Comparison of ENCODE assay signal across 9 cellular contexts in the genomic region with DNA sequence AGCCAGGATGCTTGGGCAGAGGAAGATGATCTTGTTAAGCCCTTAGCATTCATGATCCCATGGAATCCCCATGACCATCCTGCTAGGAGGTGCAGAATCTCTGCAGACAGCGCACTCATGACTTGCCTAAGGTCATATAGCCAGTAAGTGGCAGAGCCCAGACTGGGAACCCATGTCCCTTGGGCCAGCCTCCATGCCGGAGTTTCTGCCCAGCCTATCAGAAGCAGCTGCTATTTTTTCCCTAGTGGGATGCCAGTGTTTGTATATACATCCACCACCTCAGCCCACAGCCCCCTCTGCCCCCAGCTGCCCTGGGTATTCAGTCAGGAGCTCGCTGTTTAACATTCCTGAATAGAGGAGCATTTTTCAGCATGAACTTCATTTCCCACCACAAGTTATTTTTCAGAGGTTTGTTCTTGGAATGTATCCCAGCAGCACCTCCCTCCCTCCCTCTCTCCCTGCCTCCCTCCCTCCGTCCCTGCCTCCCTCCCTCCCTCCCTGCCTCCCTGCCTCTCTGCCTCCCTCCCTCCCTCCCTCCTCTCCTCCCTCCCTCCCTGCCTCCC. TPM values are rescaled to one million over a fixed set of nuclear protein-coding genes. Genes with fewer than 3 reads are reported as not detected.
DNase-seq lines count a peak whose midpoint lies in the region; ATAC-seq and TF ChIP-seq lines count a peak whose summit lies in the region.
"Had no signal": no experiment of that assay in that cellular context is flagged by ENCODE, and none has a peak within 500 bp of the region (broad histone marks: within the 10 kb centered on the region; RNA-seq: fewer than 3 reads in every experiment).

No MANE protein-coding gene starts in this region.

- POLR2A ChIA-PET in SK-N-SH (lab: Yijun Ruan, JAX), result no interaction called here

- no peak for TF ChIP-seq EP300 in SK-N-SH (IDR thresholded peaks at IDR 0.05; ENCODE audit: borderline replicate concordance in 1 of 2, low read depth in 1 of 2, low read length in 1 of 2)

- TF ChIP-seq RAD21 in SK-N-SH (IDR thresholded peaks at IDR 0.05; ENCODE audit: low read length), result no peak

- intact Hi-C loops in heart left ventricle (cut with DNase I), result no loop called here
- intact Hi-C loops in activated CD4-positive, alpha-beta T cell treated with anti-CD3 and anti-CD28 coated beads, Interleukin-2, amount 10 ng/mL, durations not matched to agents 24 days and 14 days (cut with micrococcal nuclease), result no loop called here

- DNase-seq in GM23338 (ENCODE audit: low spot score) (peak; percentile 42), SK-N-SH (peak; percentile 75), heart left ventricle (peak in 3 of 5 donors; percentile 42 to 69 (median 51)), smooth muscle cell of the brain vasculature (ENCODE audit: low read depth, low spot score) (peak; percentile 39), NCI-H2107 (lab: John Stamatoyannopoulos, UW) (no peak), NCI-H526 treated with DMSO at 0.1 percent for 48 hours (lab: John Stamatoyannopoulos, UW) (no peak)
- no peak for DNase-seq in activated CD4-positive, alpha-beta T cell treated with anti-CD3 and anti-CD28 coated beads, Interleukin-2, amount 10 ng/mL, durations not matched to agents 24 days and 14 days

- H2AFZ ChIP-seq in GM23338 (no peak overlapping the region), SK-N-SH (ENCODE audit: low read depth) (no peak overlapping the region)

- H3K4me3 ChIP-seq in GM23338, result no peak overlapping the region
- H3K4me3 ChIP-seq in SK-N-SH (ENCODE audit: low read depth in 2 of 2, low read length in 1 of 2), result no peak overlapping the region
- H3K4me3 ChIP-seq in heart left ventricle, result no peak overlapping the region

- peak; percentile 30 for ATAC-seq in GM23338
- peak; percentile 28 to 67 (median 46) for ATAC-seq in heart left ventricle
- ATAC-seq in GM18868 (IDR thresholded peaks at IDR 0.05; ENCODE audit: unreplicated experiment), result no peak

- no peak overlapping the region for H3K9ac ChIP-seq in SK-N-SH

- H3K4me2 ChIP-seq in GM23338 (peak overlapping the region; percentile 53), SK-N-SH (peak overlapping the region; percentile 74; the same call in 1 of the 2 replicates)

- H3K27me3 ChIP-seq in GM23338 (ENCODE audit: insufficient read depth), result no peaks in the 10 kb centered on the region
- H3K27me3 ChIP-seq in SK-N-SH (ENCODE audit: insufficient read depth), result no peaks in the 10 kb centered on the region
- H3K27me3 ChIP-seq in heart left ventricle, result no peaks in the 10 kb centered on the region

- CTCF ChIA-PET in SK-N-SH (lab: Yijun Ruan, JAX), result interaction anchor here (1.0 to 6.8 kb wide), 7 partner anchors 9 to 43 kb away, joined by 3 to 63 read pairs (median 4); no protein-coding TSS in a partner anchor

- H3K9me3 ChIP-seq in SK-N-SH (no peaks in the 10 kb centered on the region), heart left ventricle (no peaks in the 10 kb centered on the region)

- TF ChIP-seq POLR2A in heart left ventricle (IDR thresholded peaks at IDR 0.05), result no peak

- H4K20me1 ChIP-seq in GM23338 (replicated peaks; ENCODE audit: insufficient read depth) (no peaks in the 10 kb centered on the region), SK-N-SH (ENCODE audit: insufficient read depth) (no peaks in the 10 kb centered on the region)

- H3K79me2 ChIP-seq in GM23338 (replicated peaks; ENCODE audit: insufficient read depth) (no peaks in the 10 kb centered on the region), SK-N-SH (ENCODE audit: insufficient read depth) (no peaks in the 10 kb centered on the region)

- peaks cover 2% of the 10 kb centered on the region; the same call in 2 of the 3 replicates for H3K36me3 Mint-ChIP-seq in GM23338 (ENCODE audit: low read depth)
- H3K36me3 Mint-ChIP-seq in activated CD4-positive, alpha-beta T cell treated with anti-CD3 and anti-CD28 coated beads, Interleukin-2, amount 10 ng/mL, durations not matched to agents 24 days and 14 days (ENCODE audit: low read depth), result peaks cover 22% of the 10 kb centered on the region
- H3K36me3 Mint-ChIP-seq: activated naive CD4-positive, alpha-beta T cell treated with anti-CD3 and anti-CD28 coated beads, Interleukin-2, amount 50 U/mL, for 24 hours had no signal

- H3F3A ChIP-seq in GM23338 (replicated peaks; ENCODE audit: low read depth) (no peaks in the 10 kb centered on the region), SK-N-SH (replicated peaks; ENCODE audit: insufficient read depth) (peaks cover 16% of the 10 kb centered on the region)

- no peaks in the 10 kb centered on the region for H3K9me3 Mint-ChIP-seq in GM23338
- no peaks in the 10 kb centered on the region for H3K9me3 Mint-ChIP-seq in activated CD4-positive, alpha-beta T cell treated with anti-CD3 and anti-CD28 coated beads, Interleukin-2, amount 10 ng/mL, durations not matched to agents 24 days and 14 days
- H3K9me3 Mint-ChIP-seq: activated naive CD4-positive, alpha-beta T cell treated with anti-CD3 and anti-CD28 coated beads, Interleukin-2, amount 50 U/mL, for 24 hours had no signal

- TF ChIP-seq CTCF in GM23338 (conservative IDR thresholded peaks at IDR 0.05; ENCODE audit: low read depth in 2 of 2) (no peak), SK-N-SH (IDR thresholded peaks at IDR 0.05) (no peak), heart left ventricle (IDR thresholded peaks at IDR 0.05) (no peak)

- no peak overlapping the region for H3K4me3 Mint-ChIP-seq in GM23338
- no peak overlapping the region for H3K4me3 Mint-ChIP-seq in activated CD4-positive, alpha-beta T cell treated with anti-CD3 and anti-CD28 coated beads, Interleukin-2, amount 10 ng/mL, durations not matched to agents 24 days and 14 days

- peaks cover 30% of the 10 kb centered on the region for H3K4me1 Mint-ChIP-seq in GM23338
- H3K4me1 Mint-ChIP-seq in activated CD4-positive, alpha-beta T cell treated with anti-CD3 and anti-CD28 coated beads, Interleukin-2, amount 10 ng/mL, durations not matched to agents 24 days and 14 days, result peaks cover 38% of the 10 kb centered on the region

- H3K36me3 ChIP-seq in GM23338 (ENCODE audit: insufficient read depth) (no peaks in the 10 kb centered on the region), SK-N-SH (replicated peaks in 1 of 2; ENCODE audit: control insufficient read depth in 1 of 2, insufficient read depth in 2 of 2, low read length in 1 of 2) (peaks cover 0 to 2% of the 10 kb centered on the region in 2 experiments), heart left ventricle (peaks cover 0 to 3% (median 0%) of the 10 kb centered on the region in 9 donors)

- peak overlapping the region; percentile 94 for H3K27ac ChIP-seq in GM23338 (ENCODE audit: low read depth)
- H3K27ac ChIP-seq in SK-N-SH (ENCODE audit: low read depth in 2 of 2, low read length in 1 of 2), result peak overlapping the region; percentile 77 to 92
- H3K27ac ChIP-seq in heart left ventricle, result peak overlapping the region; percentile 75 to 94 (median 88)

- peaks cover 26% of the 10 kb centered on the region for H3K27me3 Mint-ChIP-seq in GM23338 (ENCODE audit: insufficient read depth, low read depth, poor library complexity)
- H3K27me3 Mint-ChIP-seq in activated CD4-positive, alpha-beta T cell treated with anti-CD3 and anti-CD28 coated beads, Interleukin-2, amount 10 ng/mL, durations not matched to agents 24 days and 14 days, result no peaks in the 10 kb centered on the region
- H3K27me3 Mint-ChIP-seq: activated naive CD4-positive, alpha-beta T cell treated with anti-CD3 and anti-CD28 coated beads, Interleukin-2, amount 50 U/mL, for 24 hours had no signal

- WGBS in SK-N-SH (ENCODE audit: low lambda C conversion rate), result 25% methylated on average over 4 of the region's 4 CpGs
- WGBS in heart left ventricle, 4 donors, result 31 to 35% (median 33%) methylated on average over 4 of the region's 4 CpGs

- no peak overlapping the region for H3K27ac Mint-ChIP-seq in GM23338
- no peak overlapping the region for H3K27ac Mint-ChIP-seq in activated CD4-positive, alpha-beta T cell treated with anti-CD3 and anti-CD28 coated beads, Interleukin-2, amount 10 ng/mL, durations not matched to agents 24 days and 14 days

- H3K9me2 ChIP-seq in GM23338 (ENCODE audit: insufficient read depth) (no peaks in the 10 kb centered on the region), SK-N-SH (no peaks in the 10 kb centered on the region)

- H3K4me1 ChIP-seq in GM23338 (ENCODE audit: insufficient read depth), result peaks cover 24% of the 10 kb centered on the region
- H3K4me1 ChIP-seq in SK-N-SH (ENCODE audit: control insufficient read depth in 1 of 2, insufficient read depth in 2 of 2, low read depth in 1 of 2, low read length in 1 of 2), result peaks cover 21 to 50% of the 10 kb centered on the region in 2 experiments
- H3K4me1 ChIP-seq in heart left ventricle, result peaks cover 26 to 83% (median 61%) of the 10 kb centered on the region in 12 donors

TF ChIP-seq in GM23338, 12 proteins besides CTCF, POLR2A, EP300 and RAD21 (continues in another document):
- TF ChIP-seq STAT1 (IDR thresholded peaks at IDR 0.05; ENCODE audit: unreplicated experiment) (no peak), JUNB (IDR thresholded peaks at IDR 0.05; ENCODE audit: unreplicated experiment) (no peak)

TF ChIP-seq in SK-N-SH, 30 proteins besides CTCF, POLR2A, EP300 and RAD21 (continues in another document):
- no peak for TF ChIP-seq FOXM1 (IDR thresholded peaks at IDR 0.05; ENCODE audit: low read depth)
- peak; percentile 44; the same call in 1 of the 2 replicates for TF ChIP-seq TCF12 (IDR thresholded peaks at IDR 0.05)
- TF ChIP-seq RCOR1 (IDR thresholded peaks at IDR 0.05; ENCODE audit: low read length), result peak; percentile 50; the same call in 1 of the 2 replicates
- 0 out of 2 replicates have a peak, but pooled peaks have one; percentile 12 for TF ChIP-seq SIN3A (IDR thresholded peaks at IDR 0.05; ENCODE audit: borderline replicate concordance, low read depth, low read length)
- no peak for TF ChIP-seq SMC3 (IDR thresholded peaks at IDR 0.05; ENCODE audit: low read depth, low read length)
- TF ChIP-seq, protein P1, sequence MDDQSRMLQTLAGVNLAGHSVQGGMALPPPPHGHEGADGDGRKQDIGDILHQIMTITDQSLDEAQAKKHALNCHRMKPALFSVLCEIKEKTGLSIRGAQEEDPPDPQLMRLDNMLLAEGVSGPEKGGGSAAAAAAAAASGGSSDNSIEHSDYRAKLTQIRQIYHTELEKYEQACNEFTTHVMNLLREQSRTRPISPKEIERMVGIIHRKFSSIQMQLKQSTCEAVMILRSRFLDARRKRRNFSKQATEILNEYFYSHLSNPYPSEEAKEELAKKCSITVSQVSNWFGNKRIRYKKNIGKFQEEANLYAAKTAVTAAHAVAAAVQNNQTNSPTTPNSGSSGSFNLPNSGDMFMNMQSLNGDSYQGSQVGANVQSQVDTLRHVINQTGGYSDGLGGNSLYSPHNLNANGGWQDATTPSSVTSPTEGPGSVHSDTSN (IDR thresholded peaks at IDR 0.05), result no peak; the same call in 1 of the 2 replicates

RNA-seq across cellular contexts. Expression of a gene that starts 34.4 kb away (rescaled TPM):
- total RNA-seq in GM23338 (2014; rRNA removed; shearing (Covaris generic)), result 2.1 and 2.2 TPM in 2 replicates
- polyA plus RNA-seq in GM23338 (2016; fragmentation: Nextera tagmentation; extraction: Ambion mirVana) (0.68 and 0.74 TPM in 2 replicates), SK-N-SH (2012; rRNA removed) (0.76 and 0.82 TPM in 2 replicates), heart left ventricle (1 to 10 TPM; 2.7 to 3.5 TPM)
- 0.18 and 0.26 TPM in 2 replicates for polyA plus RNA-seq in SK-N-SH (2012; cell fraction: cytosol; rRNA removed)
- polyA plus RNA-seq in SK-N-SH (2012; cell fraction: nucleus; rRNA removed), result 1.7 and 2.2 TPM in 2 replicates
- 10 to 100 TPM in 1 of 9 donors, 1 to 10 TPM in 8; 1.5 to 12.6 (median 2.6) TPM for total RNA-seq in heart left ventricle
- 0.75 and 0.78 TPM in 2 replicates for total RNA-seq in activated CD4-positive, alpha-beta T cell treated with anti-CD3 and anti-CD28 coated beads, Interleukin-2, amount 10 ng/mL, durations not matched to agents 24 days and 14 days

Comparison
In these comparisons a context has a peak if more than half of its experiments do, and no peak if none do; other contexts are left out.
1. DNase-seq: peak in GM23338 (single experiment), SK-N-SH (single experiment), heart left ventricle (3 of 5) and smooth muscle cell of the brain vasculature (single experiment); none in activated CD4-positive, alpha-beta T cell treated with anti-CD3 and anti-CD28 coated beads, Interleukin-2, amount 10 ng/mL, durations not matched to agents 24 days and 14 days (single experiment), NCI-H2107 (single experiment) and NCI-H526 treated with DMSO at 0.1 percent for 48 hours (single experiment).
2. Peak in every context shown above with its lines, with median percentiles within 50 percentile points of each other: H3K27ac ChIP-seq.